Comparison of ENCODE assay signal across 1 cellular context in the genomic region with DNA sequence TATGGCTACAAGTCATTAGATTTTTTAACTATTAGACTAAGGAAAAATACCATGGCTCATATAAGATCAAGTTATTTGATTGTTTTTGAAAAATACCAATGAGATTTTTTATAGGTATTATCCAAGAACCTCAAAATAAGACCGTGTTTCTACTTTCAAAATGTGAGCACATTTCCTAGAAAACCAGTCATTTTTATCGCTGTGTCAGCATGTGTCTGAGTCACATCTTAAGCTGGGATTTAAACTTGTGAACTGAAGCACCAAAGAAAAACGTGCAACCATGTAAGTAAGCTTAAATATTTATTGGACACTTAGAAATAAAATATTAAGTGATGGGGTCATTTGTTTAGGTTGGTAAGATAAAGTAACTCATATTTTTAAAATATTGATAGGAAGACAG.
TF ChIP-seq lines count a peak whose summit lies in the region.

No MANE protein-coding gene starts in this region.

TF ChIP-seq in K562, 482 proteins besides CTCF, POLR2A, EP300 and RAD21 (continued from another document):
- peak; percentile 78 for TF ChIP-seq NFE2 (IDR thresholded peaks at IDR 0.05; ENCODE audit: low read depth)
- TF ChIP-seq MNT (conservative IDR thresholded peaks at IDR 0.05), result no peak
- peak; percentile 99 for TF ChIP-seq ZNF316 (IDR thresholded peaks at IDR 0.05)
- TF ChIP-seq, protein P1, sequence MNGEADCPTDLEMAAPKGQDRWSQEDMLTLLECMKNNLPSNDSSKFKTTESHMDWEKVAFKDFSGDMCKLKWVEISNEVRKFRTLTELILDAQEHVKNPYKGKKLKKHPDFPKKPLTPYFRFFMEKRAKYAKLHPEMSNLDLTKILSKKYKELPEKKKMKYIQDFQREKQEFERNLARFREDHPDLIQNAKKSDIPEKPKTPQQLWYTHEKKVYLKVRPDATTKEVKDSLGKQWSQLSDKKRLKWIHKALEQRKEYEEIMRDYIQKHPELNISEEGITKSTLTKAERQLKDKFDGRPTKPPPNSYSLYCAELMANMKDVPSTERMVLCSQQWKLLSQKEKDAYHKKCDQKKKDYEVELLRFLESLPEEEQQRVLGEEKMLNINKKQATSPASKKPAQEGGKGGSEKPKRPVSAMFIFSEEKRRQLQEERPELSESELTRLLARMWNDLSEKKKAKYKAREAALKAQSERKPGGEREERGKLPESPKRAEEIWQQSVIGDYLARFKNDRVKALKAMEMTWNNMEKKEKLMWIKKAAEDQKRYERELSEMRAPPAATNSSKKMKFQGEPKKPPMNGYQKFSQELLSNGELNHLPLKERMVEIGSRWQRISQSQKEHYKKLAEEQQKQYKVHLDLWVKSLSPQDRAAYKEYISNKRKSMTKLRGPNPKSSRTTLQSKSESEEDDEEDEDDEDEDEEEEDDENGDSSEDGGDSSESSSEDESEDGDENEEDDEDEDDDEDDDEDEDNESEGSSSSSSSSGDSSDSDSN (IDR thresholded peaks at IDR 0.05; ENCODE audit: borderline replicate concordance in 1 of 2, low read depth in 2 of 2, low read length in 2 of 2), result no peak
- TF ChIP-seq MLLT1 (IDR thresholded peaks at IDR 0.05), result no peak
TF ChIP-seq in K562: peak in this region for 14.
